9 cellular contexts compared by ENCODE assay signal in the genomic region with DNA sequence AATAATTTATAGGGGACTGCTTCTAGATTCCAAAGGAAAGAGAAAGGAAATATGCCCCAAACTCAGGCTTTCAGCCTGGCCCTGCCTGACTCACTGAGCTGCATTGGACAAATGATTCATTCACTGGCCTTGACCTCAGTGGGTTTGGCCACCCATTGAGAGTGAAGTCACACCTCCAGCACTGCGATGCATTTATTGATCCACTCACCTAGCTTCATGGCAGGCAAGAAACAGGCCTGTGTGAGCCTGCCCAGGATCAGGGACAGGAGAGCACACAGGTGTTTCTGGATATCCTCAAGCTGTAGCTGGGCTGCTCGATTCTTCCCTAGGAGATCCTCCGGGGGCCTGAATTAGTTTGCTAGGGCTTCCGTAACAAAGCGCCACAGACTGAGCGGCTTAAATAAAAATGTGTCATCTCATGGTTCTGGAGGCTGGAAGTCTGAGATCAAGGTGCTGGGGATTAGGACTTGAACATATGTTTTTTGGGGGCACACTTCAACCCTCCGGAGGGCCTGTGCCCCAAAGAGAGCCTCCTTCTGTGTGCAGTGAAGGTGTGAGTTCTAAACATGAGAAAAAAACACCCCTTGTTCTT. TPM values are rescaled to one million over a fixed set of nuclear protein-coding genes. Genes with fewer than 3 reads are reported as not detected.
A peak's percentile ranks its signal among the peaks of the same experiment; 100 is the strongest.
DNase-seq lines count a peak whose midpoint lies in the region; ATAC-seq and TF ChIP-seq lines count a peak whose summit lies in the region.
"Had no signal": no experiment of that assay in that cellular context is flagged by ENCODE, and none has a peak within 500 bp of the region (broad histone marks: within the 10 kb centered on the region; RNA-seq: fewer than 3 reads in every experiment).

No MANE protein-coding gene starts in this region.

- no peak overlapping the region for H3K4me3 Mint-ChIP-seq in WTC11

- no peak for TF ChIP-seq CTCF in WTC11 (IDR thresholded peaks at IDR 0.05)

- intact Hi-C loops in right cardiac atrium (cut with DNase I): loop anchor here in 2 of 4 donors (10.0 kb wide), 2 partner anchors 56 to 126 kb away; partner anchors contain the start of gene ERGIC1 (in 1 of the 2)

- H3K27me3 ChIP-seq in right cardiac atrium (ENCODE audit: control insufficient read depth, insufficient read depth) (no peaks in the 10 kb centered on the region), HAP-1 (ENCODE audit: low read depth) (no peaks in the 10 kb centered on the region)

- ATAC-seq in WTC11 (no peak), right cardiac atrium (peak; percentile 27 to 53), GM18517 (IDR thresholded peaks at IDR 0.05; ENCODE audit: unreplicated experiment) (no peak), GM18520 (IDR thresholded peaks at IDR 0.05; ENCODE audit: unreplicated experiment) (no peak)

- H3K4me3 ChIP-seq in right cardiac atrium (ENCODE audit: low read length) (no peak overlapping the region), HAP-1 (no peak overlapping the region)

- CTCF ChIA-PET in WTC11 (lab: Charles Lee): interaction anchor here (1.0 to 2.2 kb wide), 2 partner anchors 62 to 71 kb away, joined by 4 to 6 read pairs; no protein-coding TSS in a partner anchor

- peaks cover 3% of the 10 kb centered on the region for H3K4me1 ChIP-seq in right cardiac atrium (ENCODE audit: control insufficient read depth, insufficient read depth, low read length)
- peaks cover 4% of the 10 kb centered on the region; the same call in 1 of the 2 replicates for H3K4me1 ChIP-seq in HAP-1

- H3K4me1 Mint-ChIP-seq in WTC11: peaks cover 6% of the 10 kb centered on the region; the same call in 1 of the 2 replicates

- no peaks in the 10 kb centered on the region for H3K9me3 Mint-ChIP-seq in WTC11

- H3K9me3 ChIP-seq in right cardiac atrium (ENCODE audit: control insufficient read depth, low read length) (no peaks in the 10 kb centered on the region), HAP-1 (no peaks in the 10 kb centered on the region)

- POLR2A ChIA-PET in WTC11 (lab: Charles Lee): interaction anchor here (0.5 kb wide), 1 partner anchor 33 kb away, joined by 3 read pairs; no protein-coding TSS in a partner anchor

- no peak overlapping the region for H3K27ac Mint-ChIP-seq in WTC11

- H3K36me3 ChIP-seq in HAP-1 (replicated peaks): no peaks in the 10 kb centered on the region

- H3K27ac ChIP-seq in right cardiac atrium (ENCODE audit: low read length): peak overlapping the region; percentile 77
- H3K27ac ChIP-seq: VCaP had no signal

- peaks cover 20% of the 10 kb centered on the region for H3K27me3 Mint-ChIP-seq in WTC11 (ENCODE audit: low read depth)

- H3K36me3 Mint-ChIP-seq in WTC11: no peaks in the 10 kb centered on the region

- 88% methylated on average over 7 of the region's 7 CpGs for WGBS in right cardiac atrium

- in situ Hi-C loops in HAP-1 (cut with MboI; ENCODE audit: low sequenced_read_pairs): no loop called here

- DNase-seq in NCI-H748 (lab: John Stamatoyannopoulos, UW; ENCODE audit: unreplicated experiment) (peak; percentile 10), NCI-H748 treated with DMSO at 0.1 percent for 48 hours (lab: John Stamatoyannopoulos, UW) (no peak), WTC11 (ENCODE audit: low spot score) (no peak), right cardiac atrium (peak in 1 of 3 donors; percentile 52), stromal cell of bone marrow (ENCODE audit: low read depth) (peak; percentile 87), HAP-1 (ENCODE audit: low spot score in 2 of 2) (no peak)

TF ChIP-seq in WTC11, 78 proteins besides CTCF, POLR2A, EP300 and RAD21:
- TF ChIP-seq GABPB1 (CRISPR knock-in tag; IDR thresholded peaks at IDR 0.05): peak; percentile 77; the same call in 1 of the 2 replicates
- TF ChIP-seq, protein P1, sequence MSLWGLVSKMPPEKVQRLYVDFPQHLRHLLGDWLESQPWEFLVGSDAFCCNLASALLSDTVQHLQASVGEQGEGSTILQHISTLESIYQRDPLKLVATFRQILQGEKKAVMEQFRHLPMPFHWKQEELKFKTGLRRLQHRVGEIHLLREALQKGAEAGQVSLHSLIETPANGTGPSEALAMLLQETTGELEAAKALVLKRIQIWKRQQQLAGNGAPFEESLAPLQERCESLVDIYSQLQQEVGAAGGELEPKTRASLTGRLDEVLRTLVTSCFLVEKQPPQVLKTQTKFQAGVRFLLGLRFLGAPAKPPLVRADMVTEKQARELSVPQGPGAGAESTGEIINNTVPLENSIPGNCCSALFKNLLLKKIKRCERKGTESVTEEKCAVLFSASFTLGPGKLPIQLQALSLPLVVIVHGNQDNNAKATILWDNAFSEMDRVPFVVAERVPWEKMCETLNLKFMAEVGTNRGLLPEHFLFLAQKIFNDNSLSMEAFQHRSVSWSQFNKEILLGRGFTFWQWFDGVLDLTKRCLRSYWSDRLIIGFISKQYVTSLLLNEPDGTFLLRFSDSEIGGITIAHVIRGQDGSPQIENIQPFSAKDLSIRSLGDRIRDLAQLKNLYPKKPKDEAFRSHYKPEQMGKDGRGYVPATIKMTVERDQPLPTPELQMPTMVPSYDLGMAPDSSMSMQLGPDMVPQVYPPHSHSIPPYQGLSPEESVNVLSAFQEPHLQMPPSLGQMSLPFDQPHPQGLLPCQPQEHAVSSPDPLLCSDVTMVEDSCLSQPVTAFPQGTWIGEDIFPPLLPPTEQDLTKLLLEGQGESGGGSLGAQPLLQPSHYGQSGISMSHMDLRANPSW (CRISPR knock-in tag; conservative IDR thresholded peaks at IDR 0.05; ENCODE audit: low read depth): no peak

RNA-seq across cellular contexts. Expression of gene DUSP1, which starts 7.3 kb away (rescaled TPM):
- total RNA-seq in WTC11 (2021): 9.5 to 12.4 TPM (median 11.0 TPM) in 3 replicates
- total RNA-seq in right cardiac atrium: 100 to 1,000 TPM in 2 of 4 donors, 10 to 100 TPM in 2; 81.3 to 247 (median 105) TPM
- polyA plus RNA-seq in right cardiac atrium: 78.7 TPM

RNA-seq across cellular contexts. Expression of gene ERGIC1, which starts 55.7 kb away (rescaled TPM):
- 89.8 to 101 TPM (median 97.1 TPM) in 3 replicates for total RNA-seq in WTC11 (2021)
- 10 to 100 TPM; 75.7 to 96.8 (median 86.9) TPM for total RNA-seq in right cardiac atrium
- 73.1 TPM for polyA plus RNA-seq in right cardiac atrium

Comparison
In these comparisons a context has a peak if more than half of its experiments do, and no peak if none do; other contexts are left out.
1. DNase-seq: peak in NCI-H748 (single experiment) and stromal cell of bone marrow (single experiment); none in NCI-H748 treated with DMSO at 0.1 percent for 48 hours (single experiment), WTC11 (single experiment) and HAP-1 (0 of 2).
2. ATAC-seq: peak in right cardiac atrium (2 of 2); none in WTC11 (single experiment), GM18517 (single experiment) and GM18520 (single experiment).